ENCODE assay signal across 8 cellular contexts in the genomic region with DNA sequence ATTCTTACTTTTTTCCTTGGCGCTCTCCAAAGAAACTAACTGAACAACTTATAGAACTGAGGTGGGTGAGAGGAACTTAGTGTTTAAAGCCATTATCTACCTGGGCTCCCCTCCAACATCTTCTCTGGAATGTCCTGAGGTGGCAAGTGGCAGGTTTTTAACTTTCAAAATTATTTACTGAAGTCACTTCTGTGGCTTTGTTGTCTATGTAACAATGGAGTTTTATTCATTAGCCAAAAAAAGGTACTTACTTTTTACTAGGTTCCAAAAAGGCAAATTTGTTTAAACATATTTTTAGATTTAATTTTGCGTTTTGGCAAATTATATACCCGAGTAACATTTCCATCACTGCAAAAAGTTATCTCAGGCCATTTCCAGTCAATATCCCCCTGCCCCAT. TPM values are rescaled to one million over a fixed set of nuclear protein-coding genes. Genes with fewer than 3 reads are reported as not detected.
DNase-seq lines count a peak whose midpoint lies in the region; ATAC-seq and TF ChIP-seq lines count a peak whose summit lies in the region.

No MANE protein-coding gene starts in this region.

- peaks cover 48% of the 10 kb centered on the region for H4K20me1 ChIP-seq in MM.1S (ENCODE audit: insufficient read depth, low read length)

- peaks cover 0 to 2% (median 0%) of the 10 kb centered on the region in 5 donors for H3K9me3 Mint-ChIP-seq in CD8-positive, alpha-beta memory T cell
- H3K9me3 Mint-ChIP-seq in nephron progenitor cell, result no peaks in the 10 kb centered on the region

- no peak overlapping the region for H3K9ac ChIP-seq in MM.1S (ENCODE audit: low read length)

- peak overlapping the region; percentile 92 to 97 (median 94) for H3K4me3 Mint-ChIP-seq in CD8-positive, alpha-beta memory T cell
- H3K4me3 Mint-ChIP-seq in nephron progenitor cell, result peak overlapping the region; percentile 94

- CTCF ChIA-PET in CD8-positive, alpha-beta memory T cell (lab: Charles Lee), result interaction anchor here (6.7 kb wide), 1 partner anchor 15 kb away, joined by 80 read pairs; no protein-coding TSS in a partner anchor

- DNase-seq in CD8-positive, alpha-beta memory T cell, result no peak
- DNase-seq in MM.1S (no peak), choroid plexus epithelial cell (ENCODE audit: low read depth) (no peak), nephron progenitor cell (no peak), cerebellar nuclear complex (lab: John Stamatoyannopoulos, UW) (no peak), hippocampal formation (lab: John Stamatoyannopoulos, UW) (no peak), CD1c-positive myeloid dendritic cell (ENCODE audit: extremely low spot score) (no peak)

- H3F3A ChIP-seq in MM.1S (ENCODE audit: insufficient read depth, low read length), result peaks cover 23% of the 10 kb centered on the region; the same call in 1 of the 2 replicates

- H3K4me1 Mint-ChIP-seq in CD8-positive, alpha-beta memory T cell, result peaks cover 56 to 80% (median 66%) of the 10 kb centered on the region in 3 donors
- H3K4me1 Mint-ChIP-seq in nephron progenitor cell, result peaks cover 73% of the 10 kb centered on the region

- peak overlapping the region; percentile 91 to 98 (median 96) for H3K27ac Mint-ChIP-seq in CD8-positive, alpha-beta memory T cell
- H3K27ac Mint-ChIP-seq in nephron progenitor cell, result peak overlapping the region; percentile 39

- peak overlapping the region; percentile 89 for H3K27ac ChIP-seq in CD8-positive, alpha-beta memory T cell (ENCODE audit: low read depth, low read length)
- no peak overlapping the region for H3K27ac ChIP-seq in MM.1S (ENCODE audit: low read length)

- H3K9me2 ChIP-seq in MM.1S (replicated peaks; ENCODE audit: insufficient read depth, low read length), result no peaks in the 10 kb centered on the region

- no peak overlapping the region for H2AFZ ChIP-seq in MM.1S (ENCODE audit: low read length)

- H3K4me2 ChIP-seq in MM.1S (ENCODE audit: low read depth, low read length), result peak overlapping the region; percentile 80; the same call in 1 of the 2 replicates

- peaks cover 69% of the 10 kb centered on the region for H3K4me1 ChIP-seq in CD8-positive, alpha-beta memory T cell (ENCODE audit: insufficient read depth, low read length)
- peaks cover 35% of the 10 kb centered on the region for H3K4me1 ChIP-seq in MM.1S (ENCODE audit: low read length)

- peaks cover 74% of the 10 kb centered on the region for H3K79me2 ChIP-seq in MM.1S (ENCODE audit: low read length)

- peaks cover 45% of the 10 kb centered on the region for H3K36me3 ChIP-seq in CD8-positive, alpha-beta memory T cell (ENCODE audit: insufficient read depth, low read length)
- peaks cover 24% of the 10 kb centered on the region for H3K36me3 ChIP-seq in MM.1S (replicated peaks; ENCODE audit: insufficient read depth, low read length)

- TF ChIP-seq CTCF in MM.1S (IDR thresholded peaks at IDR 0.05; ENCODE audit: low read length) (no peak), choroid plexus epithelial cell (conservative IDR thresholded peaks at IDR 0.05; ENCODE audit: low read depth, low read length) (no peak), nephron progenitor cell (IDR thresholded peaks at IDR 0.05) (no peak)

- H3K9me3 ChIP-seq in CD8-positive, alpha-beta memory T cell (ENCODE audit: low read length), result no peaks in the 10 kb centered on the region
- no peaks in the 10 kb centered on the region for H3K9me3 ChIP-seq in MM.1S (replicated peaks; ENCODE audit: insufficient read depth, low read length)

- peak overlapping the region; percentile 76 for H3K4me3 ChIP-seq in CD8-positive, alpha-beta memory T cell (ENCODE audit: low read length)
- no peak overlapping the region; the same call in 1 of the 2 replicates for H3K4me3 ChIP-seq in MM.1S (ENCODE audit: low read length)
- peak overlapping the region; percentile 96 for H3K4me3 ChIP-seq in choroid plexus epithelial cell (ENCODE audit: low read depth, low read length)

- H3K36me3 Mint-ChIP-seq in CD8-positive, alpha-beta memory T cell, result peaks cover 0 to 63% (median 6%) of the 10 kb centered on the region in 3 donors
- peaks cover 52% of the 10 kb centered on the region for H3K36me3 Mint-ChIP-seq in nephron progenitor cell (ENCODE audit: low read depth)

- H3K27me3 Mint-ChIP-seq in CD8-positive, alpha-beta memory T cell, result peaks cover 0 to 2% of the 10 kb centered on the region in 2 donors
- H3K27me3 Mint-ChIP-seq in nephron progenitor cell (ENCODE audit: low read depth, poor library complexity), result no peaks in the 10 kb centered on the region

- no peak for ATAC-seq in HG02938 (IDR thresholded peaks at IDR 0.05; ENCODE audit: unreplicated experiment)

- H3K27me3 ChIP-seq in CD8-positive, alpha-beta memory T cell (ENCODE audit: insufficient read depth, low read length, poor library complexity, severe bottlenecking), result no peaks in the 10 kb centered on the region
- no peaks in the 10 kb centered on the region for H3K27me3 ChIP-seq in MM.1S (replicated peaks; ENCODE audit: insufficient read depth, low read length)

- POLR2A ChIA-PET in CD8-positive, alpha-beta memory T cell (lab: Charles Lee), result interaction anchor here (0.7 kb wide), 1 partner anchor 13 kb away, joined by 5 read pairs; no protein-coding TSS in a partner anchor

RNA-seq across cellular contexts. Expression of a gene that starts 2.4 kb away (rescaled TPM):
- total RNA-seq in CD8-positive, alpha-beta memory T cell, result 1,000 to 10,000 TPM; 3,105 to 3,136 TPM
- polyA plus RNA-seq in CD8-positive, alpha-beta memory T cell, result 1,061 TPM

RNA-seq across cellular contexts. Expression of a gene that starts 58.7 kb away (rescaled TPM):
- 10 to 100 TPM; 37.9 to 39.2 TPM for total RNA-seq in CD8-positive, alpha-beta memory T cell
- 10.9 TPM for polyA plus RNA-seq in CD8-positive, alpha-beta memory T cell
